Comparison of ENCODE assay signal across 21 cellular contexts in the genomic region with DNA sequence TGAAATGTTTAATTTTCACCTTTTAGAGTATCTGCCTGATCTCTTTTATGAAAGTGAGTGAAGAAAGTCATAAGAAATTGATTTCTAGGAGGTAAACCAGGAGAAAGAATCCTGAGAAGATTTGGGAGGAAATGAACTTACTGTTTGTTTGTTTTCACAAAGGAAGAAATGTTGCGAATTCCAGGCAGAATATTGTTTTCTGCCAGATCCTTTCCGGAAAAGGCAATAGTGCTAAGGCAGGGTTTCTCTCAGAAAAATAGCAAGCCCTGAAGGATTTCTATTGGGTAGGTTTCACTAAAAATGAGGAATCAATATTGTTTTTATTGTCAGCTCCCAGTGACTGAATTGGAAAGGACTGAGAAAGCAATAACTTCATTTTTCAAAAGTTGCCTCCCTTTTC.
DNase-seq lines count a peak whose midpoint lies in the region; ATAC-seq, FAIRE-seq and TF ChIP-seq lines count a peak whose summit lies in the region.
"Had no signal": no experiment of that assay in that cellular context is flagged by ENCODE, and none has a peak within 500 bp of the region (broad histone marks: within the 10 kb centered on the region; RNA-seq: fewer than 3 reads in every experiment).

No MANE protein-coding gene starts in this region.

- no peaks in the 10 kb centered on the region for H3K9me1 ChIP-seq in endothelial cell of umbilical vein (replicated peaks; ENCODE audit: control insufficient read depth, extremely low read depth, insufficient read depth, low read length)

- H3K9ac ChIP-seq in adipocyte (ENCODE audit: low read length) (peak overlapping the region; percentile 71), endothelial cell of umbilical vein (replicated peaks; ENCODE audit: extremely low read depth, insufficient read depth, low read length) (peak overlapping the region; percentile 87)

- 65 to 67% methylated on average over 2 of the region's 2 CpGs for WGBS in thyroid gland, 2 donors

- H3K4me3 ChIP-seq in adipocyte (ENCODE audit: low read length) (peak overlapping the region; percentile 51), endothelial cell of umbilical vein (replicated peaks in 1 of 3; ENCODE audit: insufficient read depth in 1 of 3, low read depth in 1 of 3, low read length in 3 of 3) (peak overlapping the region in 1 of 3 experiments; percentile 25), muscle layer of duodenum (ENCODE audit: low read depth in 1 of 2, low read length in 2 of 2) (no peak overlapping the region), thyroid gland (replicated peaks in 1 of 3) (no peak overlapping the region)
- H3K4me3 ChIP-seq: MG63 had no signal

- no peaks in the 10 kb centered on the region for H3K9me3 ChIP-seq in adipocyte (ENCODE audit: control insufficient read depth, low read length)
- H3K9me3 ChIP-seq in endothelial cell of umbilical vein (replicated peaks; ENCODE audit: control insufficient read depth, insufficient read depth, low read length), result no peaks in the 10 kb centered on the region
- no peaks in the 10 kb centered on the region for H3K9me3 ChIP-seq in muscle layer of duodenum (ENCODE audit: control insufficient read depth in 1 of 2, low read length in 2 of 2)
- no peaks in the 10 kb centered on the region for H3K9me3 ChIP-seq in thyroid gland
- H3K9me3 ChIP-seq: MG63 had no signal

- no TSS peak for BruUV-seq in endothelial cell of umbilical vein (replicated peaks; lab: Mats Ljungman, UMichigan)

- DNase-seq in adipocyte (ENCODE audit: low read depth) (peak; percentile 43), endothelial cell of umbilical vein (ENCODE audit: low read depth, low spot score) (peak; percentile 77), thyroid gland (no peak)
- DNase-seq: activated CD4-positive, CD25-positive, alpha-beta regulatory T cell treated with anti-CD3 and anti-CD28 coated beads, Interleukin-2, amount 50 U/mL, for 72 hours; activated CD8-positive, alpha-beta memory T cell treated with anti-CD3 and anti-CD28 coated beads for 24 hours; activated naive CD4-positive, alpha-beta T cell treated with anti-CD3 and anti-CD28 coated beads, Interleukin-2, amount 50 U/mL, for 16 hours; activated T-cell treated with anti-CD3 and anti-CD28 coated beads, Interleukin-2, amount 50 U/mL, for 4 hours; CD4-positive, CD25-positive, alpha-beta regulatory T cell; foreskin keratinocyte; MG63; midbrain; NCI-H1417 treated with DMSO at 0.1 percent for 48 hours; NCI-H524 treated with DMSO at 0.1 percent for 48 hours; nephron progenitor cell; stimulated activated CD4-positive, alpha-beta T cell treated with anti-CD3 and anti-CD28 coated beads, Interleukin-4, amount 100 ng/mL, for 1 hour; stimulated activated naive CD8-positive, alpha-beta T cell treated with anti-CD3 and anti-CD28 coated beads, Interleukin-15, amount 100 ng/mL, for 72 hours had no signal

- FAIRE-seq in endothelial cell of umbilical vein (lab: Jason Lieb, UNC), result peak; percentile 65
- FAIRE-seq: GM18507 had no signal

- H3K36me3 ChIP-seq in adipocyte (ENCODE audit: control insufficient read depth, insufficient read depth, low read length, severe bottlenecking), result no peaks in the 10 kb centered on the region
- no peaks in the 10 kb centered on the region for H3K36me3 ChIP-seq in endothelial cell of umbilical vein (ENCODE audit: control insufficient read depth in 2 of 2, extremely low read depth in 1 of 2, insufficient read depth in 2 of 2, low read length in 2 of 2)
- no peaks in the 10 kb centered on the region for H3K36me3 ChIP-seq in muscle layer of duodenum (ENCODE audit: control insufficient read depth in 1 of 2, insufficient read depth in 2 of 2, low read length in 2 of 2)
- no peaks in the 10 kb centered on the region for H3K36me3 ChIP-seq in thyroid gland
- H3K36me3 ChIP-seq: MG63 had no signal

- intact Hi-C loops in endothelial cell of umbilical vein (cut with micrococcal nuclease) (no loop called here), thyroid gland (cut with DNase I) (no loop called here)

- H3K27me3 ChIP-seq in adipocyte (replicated peaks; ENCODE audit: control insufficient read depth, insufficient read depth, low read length) (no peaks in the 10 kb centered on the region), endothelial cell of umbilical vein (ENCODE audit: control insufficient read depth in 2 of 2, insufficient read depth in 2 of 2, low read length in 2 of 2) (no peaks in the 10 kb centered on the region), muscle layer of duodenum (ENCODE audit: low read depth, low read length) (no peaks in the 10 kb centered on the region), thyroid gland (no peaks in the 10 kb centered on the region)
- H3K27me3 ChIP-seq: foreskin keratinocyte, MG63 had no signal

- dilution Hi-C loops in endothelial cell of umbilical vein (cut with MboI; ENCODE audit: extremely low pct_ligation_motif_present, low sequenced_read_pairs), result no loop called here

- CTCF ChIA-PET in endothelial cell of umbilical vein (lab: Charles Lee), result interaction anchor here (1.2 to 1.6 kb wide), 2 partner anchors 24 to 85 kb away, joined by 4 to 5 read pairs; a partner anchor contains a TSS

- H3K79me2 ChIP-seq in endothelial cell of umbilical vein (ENCODE audit: control insufficient read depth, insufficient read depth, low read length), result no peaks in the 10 kb centered on the region

- H3K4me1 ChIP-seq in adipocyte (ENCODE audit: control insufficient read depth, insufficient read depth, low read length) (peaks cover 43% of the 10 kb centered on the region), endothelial cell of umbilical vein (ENCODE audit: control insufficient read depth, extremely low read depth, insufficient read depth, low read length) (peaks cover 58% of the 10 kb centered on the region), muscle layer of duodenum (ENCODE audit: control insufficient read depth in 1 of 2, insufficient read depth in 2 of 2, low read length in 2 of 2) (no peaks in the 10 kb centered on the region), thyroid gland (peaks cover 3 to 9% of the 10 kb centered on the region in 2 donors)

- peak overlapping the region; percentile 93 for H3K27ac ChIP-seq in endothelial cell of umbilical vein (ENCODE audit: insufficient read depth, low read depth, low read length)
- H3K27ac ChIP-seq in muscle layer of duodenum (ENCODE audit: low read length), result peak overlapping the region; percentile 2
- peak overlapping the region; percentile 21 to 70 (median 50) for H3K27ac ChIP-seq in thyroid gland
- H3K27ac ChIP-seq: foreskin keratinocyte had no signal

- H2AFZ ChIP-seq in endothelial cell of umbilical vein (ENCODE audit: low read depth, low read length), result peak overlapping the region; percentile 24

- TF ChIP-seq POLR2A in endothelial cell of umbilical vein (IDR thresholded peaks at IDR 0.05; ENCODE audit: low read depth, low read length) (no peak), thyroid gland (IDR thresholded peaks at IDR 0.05) (no peak)

- POLR2A ChIA-PET in endothelial cell of umbilical vein (lab: Charles Lee), result interaction anchor here (1.1 kb wide), 1 partner anchor 86 kb away, joined by 3 read pairs; a partner anchor contains a TSS

- H4K20me1 ChIP-seq in endothelial cell of umbilical vein (replicated peaks; ENCODE audit: control insufficient read depth, extremely low read depth, insufficient read depth, low read length), result no peaks in the 10 kb centered on the region

- H3K4me2 ChIP-seq in endothelial cell of umbilical vein (ENCODE audit: insufficient read depth, low read length), result peak overlapping the region; percentile 81

- TF ChIP-seq CTCF in endothelial cell of umbilical vein (IDR thresholded peaks at IDR 0.05; ENCODE audit: extremely low read depth in 1 of 2, insufficient read depth in 1 of 2, low read depth in 1 of 2, low read length in 2 of 2) (no peak), thyroid gland (IDR thresholded peaks at IDR 0.05) (no peak)

- ATAC-seq in HG03565 (IDR thresholded peaks at IDR 0.05; ENCODE audit: unreplicated experiment) (no peak), HG02763 (IDR thresholded peaks at IDR 0.05; ENCODE audit: unreplicated experiment) (no peak), GM21825 (IDR thresholded peaks at IDR 0.05; ENCODE audit: unreplicated experiment) (no peak)
- ATAC-seq: activated T-cell treated with anti-CD3 and anti-CD28 coated beads, Interleukin-2, amount 50 U/mL, for 4 hours; foreskin keratinocyte; stimulated activated naive CD8-positive, alpha-beta T cell treated with anti-CD3 and anti-CD28 coated beads, Interleukin-15, amount 100 ng/mL, for 72 hours had no signal

TF ChIP-seq in endothelial cell of umbilical vein, 7 proteins besides CTCF, POLR2A, EP300 and RAD21:
- TF ChIP-seq EZH2 (IDR thresholded peaks at IDR 0.05; ENCODE audit: borderline replicate concordance, low read depth, low read length, severe bottlenecking), result no peak
- TF ChIP-seq, protein P1, sequence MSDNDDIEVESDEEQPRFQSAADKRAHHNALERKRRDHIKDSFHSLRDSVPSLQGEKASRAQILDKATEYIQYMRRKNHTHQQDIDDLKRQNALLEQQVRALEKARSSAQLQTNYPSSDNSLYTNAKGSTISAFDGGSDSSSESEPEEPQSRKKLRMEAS (IDR thresholded peaks at IDR 0.05; ENCODE audit: insufficient read depth, insufficient read length), result no peak
- no peak for TF ChIP-seq FOS (IDR thresholded peaks at IDR 0.05; ENCODE audit: borderline replicate concordance, insufficient read depth, low read length)
- TF ChIP-seq JUN (IDR thresholded peaks at IDR 0.05; ENCODE audit: borderline replicate concordance, insufficient read depth, insufficient read length, low read depth), result no peak
- no peak for TF ChIP-seq GATA2 (IDR thresholded peaks at IDR 0.05; ENCODE audit: insufficient read depth, insufficient read length, low read depth, low read length)
- no peak for TF ChIP-seq MYC (IDR thresholded peaks at IDR 0.05; ENCODE audit: low read depth, low read length)
- TF ChIP-seq POLR2AphosphoS5 (IDR thresholded peaks at IDR 0.05; ENCODE audit: insufficient read depth, low read depth, low read length), result no peak

Comparison
In these comparisons a context has a peak if more than half of its experiments do, and no peak if none do; other contexts are left out.
1. DNase-seq: peak in adipocyte (single experiment) and endothelial cell of umbilical vein (single experiment); none in thyroid gland (0 of 2).
2. H3K27ac ChIP-seq: peak in every context shown above with its lines; median percentile 93 in endothelial cell of umbilical vein; 50 in thyroid gland; 2 in muscle layer of duodenum.